Comparison of ENCODE assay signal across 23 cellular contexts in the genomic region with DNA sequence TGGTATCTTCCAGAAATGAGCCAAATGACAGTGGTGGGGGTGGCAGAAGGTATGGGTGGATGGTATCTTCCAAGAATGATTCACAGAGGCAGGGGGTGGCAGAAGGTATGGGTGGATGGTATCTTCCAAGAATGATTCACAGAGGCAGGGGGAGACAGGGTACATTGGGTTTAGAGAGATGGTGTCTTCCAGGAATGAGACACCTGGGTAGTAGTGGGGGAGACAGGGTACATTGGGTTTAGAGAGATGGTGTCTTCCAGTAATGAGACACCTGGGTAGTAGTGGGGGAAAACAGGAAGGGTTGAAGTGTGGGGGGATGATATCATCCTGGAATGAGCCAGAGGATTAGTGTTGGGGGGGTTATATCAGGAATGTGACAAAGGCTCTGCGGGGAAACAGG.
"Had no signal": no experiment of that assay in that cellular context is flagged by ENCODE, and none has a peak within 500 bp of the region (broad histone marks: within the 10 kb centered on the region; RNA-seq: fewer than 3 reads in every experiment).

No MANE protein-coding gene starts in this region.

- H3K4me1 Mint-ChIP-seq: neural progenitor cell had no signal

- H3K36me3 ChIP-seq: gastrocnemius medialis, neural progenitor cell, ovary, suprapubic skin, uterus had no signal

- H3K9ac ChIP-seq: neural progenitor cell had no signal

- H3K36me3 Mint-ChIP-seq: natural killer cell treated with Interleukin-12 subunit alpha and Interleukin-12 subunit beta and Interleukin-15 and Interleukin-18, amount 100 ng/mL, for 72 hours; neural progenitor cell had no signal

- H3K27me3 Mint-ChIP-seq: dendritic cell treated with granulocyte-macrophage colony-stimulating factor and Interleukin-4, amounts not matched to agents 40 ng/mL and 50 ng/mL, for 4 days; natural killer cell treated with Interleukin-12 subunit alpha and Interleukin-12 subunit beta and Interleukin-15 and Interleukin-18, amount 100 ng/mL, for 72 hours; progenitor cell of endocrine pancreas had no signal

- H3K27me3 ChIP-seq: gastrocnemius medialis, neural progenitor cell, ovary, suprapubic skin, thyroid gland, upper lobe of left lung, uterus had no signal

- DNase-seq: gastrocnemius medialis; glutamatergic neuron; islet precursor cell; left cardiac atrium; left ventricle myocardium inferior; lower lobe of right lung; mesenchymal stem cell; midbrain; nucleus accumbens; ovary; right cardiac atrium; small intestine; stimulated activated CD4-positive, alpha-beta T cell treated with anti-CD3 and anti-CD28 coated beads, Interleukin-2, amount 100 ng/mL, for 48 hours; stimulated activated naive CD8-positive, alpha-beta T cell treated with anti-CD3 and anti-CD28 coated beads, Interleukin-15, Interleukin-2, amounts not matched to agents 100 U/mL and 50 U/mL, for 24 hours; thyroid gland; upper lobe of left lung; uterus had no signal

- H3K4me1 ChIP-seq: gastrocnemius medialis, left ventricle myocardium inferior, lower lobe of right lung, neural progenitor cell, suprapubic skin, thyroid gland, upper lobe of left lung, uterus had no signal

- H3K4me2 ChIP-seq: neural progenitor cell had no signal

- H3K27ac Mint-ChIP-seq: dendritic cell treated with granulocyte-macrophage colony-stimulating factor and Interleukin-4, amounts not matched to agents 40 ng/mL and 50 ng/mL, for 4 days; natural killer cell treated with Interleukin-12 subunit alpha and Interleukin-12 subunit beta and Interleukin-15 and Interleukin-18, amount 100 ng/mL, for 72 hours; neural progenitor cell; progenitor cell of endocrine pancreas had no signal

- H3K4me3 Mint-ChIP-seq: dendritic cell treated with granulocyte-macrophage colony-stimulating factor and Interleukin-4, amounts not matched to agents 40 ng/mL and 50 ng/mL, for 4 days; natural killer cell treated with Interleukin-12 subunit alpha and Interleukin-12 subunit beta and Interleukin-15 and Interleukin-18, amount 100 ng/mL, for 72 hours; neural progenitor cell had no signal

- H2AFZ ChIP-seq: neural progenitor cell had no signal

- H3K9me3 Mint-ChIP-seq: dendritic cell treated with granulocyte-macrophage colony-stimulating factor and Interleukin-4, amounts not matched to agents 40 ng/mL and 50 ng/mL, for 4 days; natural killer cell treated with Interleukin-12 subunit alpha and Interleukin-12 subunit beta and Interleukin-15 and Interleukin-18, amount 100 ng/mL, for 72 hours had no signal

- H3K4me3 ChIP-seq: gastrocnemius medialis, left ventricle myocardium inferior, lower lobe of right lung, neural progenitor cell, ovary, suprapubic skin, thyroid gland, upper lobe of left lung, uterus had no signal

- FAIRE-seq: small intestine had no signal

- H3K9me3 ChIP-seq: left ventricle myocardium inferior, lower lobe of right lung, ovary, suprapubic skin, thyroid gland had no signal

- ATAC-seq: esophagus mucosa; gastrocnemius medialis; left cardiac atrium; natural killer cell treated with Interleukin-12 subunit alpha and Interleukin-12 subunit beta and Interleukin-15 and Interleukin-18, amount 100 ng/mL, for 72 hours; right cardiac atrium; stimulated activated naive CD8-positive, alpha-beta T cell treated with anti-CD3 and anti-CD28 coated beads, Interleukin-15, Interleukin-2, amounts not matched to agents 100 U/mL and 50 U/mL, for 24 hours had no signal

- H3K27ac ChIP-seq: gastrocnemius medialis, left ventricle myocardium inferior, lower lobe of right lung, neural progenitor cell, ovary, suprapubic skin, thyroid gland, upper lobe of left lung, uterus had no signal
